8 cellular contexts compared by ENCODE assay signal in the genomic region with DNA sequence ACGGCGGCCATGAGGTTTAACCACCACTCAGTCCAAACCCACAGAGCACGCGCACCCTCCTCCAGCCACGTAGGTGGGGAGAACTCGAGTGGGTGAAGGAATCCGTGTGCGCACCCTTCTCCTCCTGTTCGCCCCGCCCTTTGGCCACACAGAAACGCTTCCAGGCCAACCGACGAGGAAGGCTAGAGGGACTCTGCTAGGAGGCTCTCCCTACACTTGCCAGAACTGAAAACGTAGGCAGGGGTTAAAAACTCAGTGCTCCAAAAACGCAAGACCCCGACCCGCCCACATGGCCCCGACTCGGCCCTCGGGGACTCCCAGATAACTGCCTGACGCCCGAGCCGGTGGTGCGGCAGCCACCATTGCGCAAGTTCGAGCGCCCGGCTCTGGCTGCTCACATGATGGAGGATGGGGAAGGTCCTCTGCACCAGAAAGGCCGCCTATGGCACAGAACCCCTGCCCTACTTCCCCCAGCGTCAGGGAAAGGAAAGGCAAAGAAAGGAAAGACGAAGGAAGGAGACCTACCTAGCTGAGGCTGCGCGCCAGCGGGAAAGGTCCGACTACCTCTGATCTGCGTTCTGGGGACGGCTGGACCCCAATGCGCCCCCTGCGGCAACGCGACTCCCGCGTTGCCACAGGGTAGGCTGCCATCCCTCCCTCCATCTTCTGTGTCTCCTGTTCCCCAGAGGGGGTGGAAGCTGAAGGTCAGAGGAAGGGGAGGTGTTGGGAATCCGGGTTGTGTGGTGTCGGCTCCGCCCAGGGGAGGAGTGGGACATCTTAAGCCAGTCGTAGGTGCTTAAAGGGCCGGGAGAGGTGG.
DNase-seq lines count a peak whose midpoint lies in the region; ATAC-seq and TF ChIP-seq lines count a peak whose summit lies in the region.

No MANE protein-coding gene starts in this region.

- peak overlapping the region; percentile 53 for H3K4me2 ChIP-seq in osteoblast (ENCODE audit: insufficient read depth, low read length)

- DNase-seq in Calu3 (peak; percentile 63), LHCN-M2 (ENCODE audit: low read depth) (peak; percentile 59), SK-N-DZ (ENCODE audit: low spot score) (peak; percentile 89), osteoblast (ENCODE audit: insufficient read length, low spot score, missing footprints) (no peak), GM19240 (ENCODE audit: insufficient read length, low spot score) (no peak)
- DNase-seq in stimulated activated CD4-positive, alpha-beta T cell treated with anti-CD3 and anti-CD28 coated beads, Interleukin-1b, Interleukin-23, amount 100 ng/mL, for 48 hours = no peak

- no peak for TF ChIP-seq EP300 in gastroesophageal sphincter (IDR thresholded peaks at IDR 0.05)

- H3K27me3 Mint-ChIP-seq in Calu3 (ENCODE audit: unreplicated experiment) = no peaks in the 10 kb centered on the region

- peak overlapping the region; percentile 88 for H3K4me3 Mint-ChIP-seq in Calu3 (ENCODE audit: low read depth, unreplicated experiment)

- no peaks in the 10 kb centered on the region for H3K4me1 ChIP-seq in gastroesophageal sphincter
- H3K4me1 ChIP-seq in osteoblast (ENCODE audit: insufficient read depth, low read length) = no peaks in the 10 kb centered on the region

- no peak for TF ChIP-seq CTCF in Calu3 (IDR thresholded peaks at IDR 0.05; ENCODE audit: unreplicated experiment)
- no peak for TF ChIP-seq CTCF in gastroesophageal sphincter (IDR thresholded peaks at IDR 0.05)
- TF ChIP-seq CTCF in osteoblast (IDR thresholded peaks at IDR 0.05; ENCODE audit: extremely low read depth, low read depth, low read length) = no peak

- H3K36me3 ChIP-seq in gastroesophageal sphincter = no peaks in the 10 kb centered on the region
- H3K36me3 ChIP-seq in osteoblast (ENCODE audit: insufficient read depth, low read length) = no peaks in the 10 kb centered on the region

- ATAC-seq in GM21576 (IDR thresholded peaks at IDR 0.05; ENCODE audit: unreplicated experiment) = peak; percentile 76
- ATAC-seq in gastroesophageal sphincter = peak; percentile 70

- H3K27ac ChIP-seq in gastroesophageal sphincter (peak overlapping the region; percentile 73 to 77 (median 75)), osteoblast (ENCODE audit: low read depth, low read length) (no peak overlapping the region)

- no peaks in the 10 kb centered on the region for H3K9me3 ChIP-seq in gastroesophageal sphincter
- H3K9me3 ChIP-seq in osteoblast (ENCODE audit: low read depth, low read length) = no peaks in the 10 kb centered on the region

- peak overlapping the region; percentile 60 for H3K27ac Mint-ChIP-seq in Calu3 (ENCODE audit: unreplicated experiment)

- H3K36me3 Mint-ChIP-seq in Calu3 (ENCODE audit: insufficient read depth, unreplicated experiment) = peaks cover 21% of the 10 kb centered on the region

- H3K27me3 ChIP-seq in gastroesophageal sphincter = no peaks in the 10 kb centered on the region
- peaks cover 7% of the 10 kb centered on the region for H3K27me3 ChIP-seq in osteoblast (ENCODE audit: insufficient read depth, low read length)

- H3K4me1 Mint-ChIP-seq in Calu3 (ENCODE audit: low read depth, unreplicated experiment) = peaks cover 13% of the 10 kb centered on the region

- no TSS peak for BruUV-seq in Calu3 (replicated peaks; lab: Mats Ljungman, UMichigan)

- H3K4me3 ChIP-seq in gastroesophageal sphincter (peak overlapping the region; percentile 60 to 92), osteoblast (ENCODE audit: insufficient read depth, low read length) (peak overlapping the region; percentile 71)

- no peak for TF ChIP-seq POLR2A in gastroesophageal sphincter (IDR thresholded peaks at IDR 0.05)

- WGBS in gastroesophageal sphincter (ENCODE audit: low coverage in 1 of 2), 2 donors = 23% methylated on average over 6 of the region's 48 CpGs; no CpG with 5 or more reads in 1 of the 2 donors

- H3K9me3 Mint-ChIP-seq in Calu3 (ENCODE audit: low read depth, unreplicated experiment) = no peaks in the 10 kb centered on the region

- peaks cover 4% of the 10 kb centered on the region for H3K79me2 ChIP-seq in osteoblast (ENCODE audit: insufficient read depth, low read length)

- intact Hi-C loops in Calu3 (cut with micrococcal nuclease; ENCODE audit: unreplicated experiment) = no loop called here

- CTCF ChIA-PET in Calu3 (lab: Charles Lee) = no interaction called here

- H2AFZ ChIP-seq in osteoblast (ENCODE audit: low read length) = peak overlapping the region; percentile 78

- H4K20me1 ChIP-seq in osteoblast (ENCODE audit: insufficient read depth, low read length) = no peaks in the 10 kb centered on the region

Comparison
In these comparisons a context has a peak if more than half of its experiments do, and no peak if none do; other contexts are left out.
1. DNase-seq: peak in Calu3 (single experiment), LHCN-M2 (single experiment) and SK-N-DZ (single experiment); none in osteoblast (single experiment), GM19240 (single experiment) and stimulated activated CD4-positive, alpha-beta T cell treated with anti-CD3 and anti-CD28 coated beads, Interleukin-1b, Interleukin-23, amount 100 ng/mL, for 48 hours (single experiment).